ENCODE assay signal across 19 cellular contexts in genomic region chr16:49516382-49517036, GRCh38.
DNase-seq lines count a peak whose midpoint lies in the region; ATAC-seq and TF ChIP-seq lines count a peak whose summit lies in the region.
"Had no signal": no experiment of that assay in that cellular context is flagged by ENCODE, and none has a peak within 500 bp of the region (broad histone marks: within the 10 kb centered on the region; RNA-seq: fewer than 3 reads in every experiment).

No MANE protein-coding gene starts in this region.

- H3K18ac ChIP-seq in H9 (ENCODE audit: insufficient read length, low read depth, low read length), result no peak overlapping the region

- H2BK20ac ChIP-seq in H9 (ENCODE audit: low read depth, low read length, poor library complexity, severe bottlenecking), result no peak overlapping the region

- no peak overlapping the region for H3K27ac Mint-ChIP-seq in H9
- H3K27ac Mint-ChIP-seq in type B pancreatic cell, result no peak overlapping the region
- no peak overlapping the region for H3K27ac Mint-ChIP-seq in stimulated activated naive CD8-positive, alpha-beta T cell treated with anti-CD3 and anti-CD28 coated beads, Interleukin-15, amount 100 ng/mL, for 72 hours
- H3K27ac Mint-ChIP-seq: B cell; CD8-positive, alpha-beta T cell; HFFc6 had no signal

- peak; percentile 47 for ATAC-seq in left colon
- peak; percentile 81 to 91 (median 84) for ATAC-seq in psoas muscle
- no peak for ATAC-seq in HG02610 (IDR thresholded peaks at IDR 0.05; ENCODE audit: unreplicated experiment)
- ATAC-seq in stimulated activated naive CD8-positive, alpha-beta T cell treated with anti-CD3 and anti-CD28 coated beads, Interleukin-15, amount 100 ng/mL, for 72 hours, result no peak
- ATAC-seq: CD8-positive, alpha-beta T cell; GM12878 had no signal

- TF ChIP-seq CTCF in H9 (conservative IDR thresholded peaks at IDR 0.05), result no peak
- TF ChIP-seq CTCF in psoas muscle (IDR thresholded peaks at IDR 0.05), result no peak
- TF ChIP-seq CTCF in type B pancreatic cell (conservative IDR thresholded peaks at IDR 0.05), result no peak

- no peaks in the 10 kb centered on the region for H3K27me3 Mint-ChIP-seq in H9 (ENCODE audit: low read depth)
- H3K27me3 Mint-ChIP-seq in type B pancreatic cell, result no peaks in the 10 kb centered on the region
- no peaks in the 10 kb centered on the region for H3K27me3 Mint-ChIP-seq in stimulated activated naive CD8-positive, alpha-beta T cell treated with anti-CD3 and anti-CD28 coated beads, Interleukin-15, amount 100 ng/mL, for 72 hours
- H3K27me3 Mint-ChIP-seq: B cell had no signal

- H4K8ac ChIP-seq in H9 (replicated peaks; ENCODE audit: insufficient read length, low read depth, low read length), result no peak overlapping the region

- H2BK15ac ChIP-seq in H9 (ENCODE audit: low read depth, low read length), result no peak overlapping the region

- H4K20me1 ChIP-seq in H9 (ENCODE audit: control insufficient read depth, insufficient read depth, insufficient read length), result no peaks in the 10 kb centered on the region

- no peak overlapping the region for H2BK120ac ChIP-seq in H9 (ENCODE audit: low read depth, low read length, poor library complexity, severe bottlenecking)

- no peaks in the 10 kb centered on the region for H3K79me1 ChIP-seq in H9 (ENCODE audit: insufficient read depth, low read depth, low read length, poor library complexity, severe bottlenecking)

- H3K36me3 Mint-ChIP-seq in H9 (ENCODE audit: insufficient read depth in 1 of 3, low read depth in 3 of 3) (peaks cover 2 to 11% (median 4%) of the 10 kb centered on the region in 3 experiments; a peak in 4 of 7 replicates), type B pancreatic cell (peaks cover 9% of the 10 kb centered on the region)
- H3K36me3 Mint-ChIP-seq: CD8-positive, alpha-beta T cell had no signal

- DNase-seq in H9 (no peak), RPMI8226 (peak; percentile 31), left colon (no peak), psoas muscle (no peak), type B pancreatic cell (ENCODE audit: extremely low spot score, unreplicated experiment) (no peak)
- no peak for DNase-seq in stimulated activated CD4-positive, alpha-beta T cell treated with anti-CD3 and anti-CD28 coated beads, Interleukin-4, amount 100 ng/mL, for 4 hours
- no peak for DNase-seq in stimulated activated naive CD8-positive, alpha-beta T cell treated with anti-CD3 and anti-CD28 coated beads, Interleukin-15, amount 100 ng/mL, for 72 hours
- DNase-seq: Calu3; CD8-positive, alpha-beta T cell; DMS 273 treated with DMSO at 0.1 percent for 48 hours; DMS53; DND-41; EL; HCEC 1CT; HFFc6 had no signal

- no peaks in the 10 kb centered on the region for H3K23me2 ChIP-seq in H9 (ENCODE audit: insufficient read length, low read depth, low read length, poor library complexity, severe bottlenecking)

- H3K79me2 ChIP-seq in H9 (ENCODE audit: insufficient read depth, low read length), result no peaks in the 10 kb centered on the region

- no peak overlapping the region for H3K9ac ChIP-seq in H9 (ENCODE audit: extremely low read depth, insufficient read length, low read length)
- H3K9ac ChIP-seq: BLaER1 treated with 17β-estradiol and CSF1 and Interleukin-3, amounts not matched to agents 10 nM and 100 nM had no signal

- H3K14ac ChIP-seq in H9 (ENCODE audit: insufficient read depth, low read length), result peak overlapping the region; percentile 28; the same call in 1 of the 2 replicates

- H3K4ac ChIP-seq in H9 (ENCODE audit: low read depth, low read length), result no peak overlapping the region

- H3K9me3 ChIP-seq in H9 (ENCODE audit: control insufficient read depth, low read depth, low read length), result no peaks in the 10 kb centered on the region
- H3K9me3 ChIP-seq in psoas muscle, result no peaks in the 10 kb centered on the region
- H3K9me3 ChIP-seq: BLaER1 treated with 17β-estradiol and CSF1 and Interleukin-3, amounts not matched to agents 10 nM and 100 nM had no signal

- no peak overlapping the region for H3K23ac ChIP-seq in H9 (ENCODE audit: insufficient read length, low read depth, low read length)

- no peaks in the 10 kb centered on the region for H3K4me1 ChIP-seq in H9 (ENCODE audit: insufficient read depth, low read length)
- H3K4me1 ChIP-seq in psoas muscle, result peaks cover 23% of the 10 kb centered on the region

- H3K36me3 ChIP-seq in psoas muscle (ENCODE audit: insufficient read depth in 1 of 2, low read depth in 1 of 2), result peaks cover 0 to 7% of the 10 kb centered on the region in 2 donors

- no peaks in the 10 kb centered on the region for H3K4me1 Mint-ChIP-seq in H9
- H3K4me1 Mint-ChIP-seq in type B pancreatic cell (ENCODE audit: unreplicated experiment), result peaks cover 8% of the 10 kb centered on the region
- no peaks in the 10 kb centered on the region for H3K4me1 Mint-ChIP-seq in stimulated activated naive CD8-positive, alpha-beta T cell treated with anti-CD3 and anti-CD28 coated beads, Interleukin-15, amount 100 ng/mL, for 72 hours
- H3K4me1 Mint-ChIP-seq: B cell had no signal

- no peak overlapping the region for H3K4me3 ChIP-seq in psoas muscle
- H3K4me3 ChIP-seq: BLaER1 treated with 17β-estradiol and CSF1 and Interleukin-3, amounts not matched to agents 10 nM and 100 nM; GM12878 had no signal

- H3K27ac ChIP-seq in H9 (ENCODE audit: insufficient read length, low read depth, low read length) (no peak overlapping the region), psoas muscle (peak overlapping the region; percentile 34)
- H3K27ac ChIP-seq: BLaER1 treated with 17β-estradiol and CSF1 and Interleukin-3, amounts not matched to agents 10 nM and 100 nM had no signal

- no peaks in the 10 kb centered on the region for H3K9me3 Mint-ChIP-seq in H9
- H3K9me3 Mint-ChIP-seq in type B pancreatic cell, result no peaks in the 10 kb centered on the region
- no peaks in the 10 kb centered on the region for H3K9me3 Mint-ChIP-seq in stimulated activated naive CD8-positive, alpha-beta T cell treated with anti-CD3 and anti-CD28 coated beads, Interleukin-15, amount 100 ng/mL, for 72 hours
- H3K9me3 Mint-ChIP-seq: CD8-positive, alpha-beta T cell had no signal

- H3K4me2 ChIP-seq in H9 (ENCODE audit: insufficient read depth, insufficient read length, low read length), result no peak overlapping the region
- H3K4me2 ChIP-seq: BLaER1 treated with 17β-estradiol and CSF1 and Interleukin-3, amounts not matched to agents 10 nM and 100 nM had no signal

- no peak overlapping the region for H2BK12ac ChIP-seq in H9 (ENCODE audit: insufficient read length, low read depth, low read length)

- no peak overlapping the region for H4K91ac ChIP-seq in H9 (ENCODE audit: insufficient read length, low read depth, low read length)

- no peak overlapping the region for H3K56ac ChIP-seq in H9 (ENCODE audit: insufficient read length, low read depth, low read length)

- no peak overlapping the region for H2AK5ac ChIP-seq in H9 (ENCODE audit: insufficient read length, low read length)

- H3K27me3 ChIP-seq in H9 (ENCODE audit: insufficient read depth, low read length) (no peaks in the 10 kb centered on the region), psoas muscle (ENCODE audit: insufficient read depth in 3 of 3, low read length in 2 of 3) (no peaks in the 10 kb centered on the region)
- H3K27me3 ChIP-seq: BLaER1 treated with 17β-estradiol and CSF1 and Interleukin-3, amounts not matched to agents 10 nM and 100 nM had no signal

- no peak overlapping the region for H4K5ac ChIP-seq in H9 (ENCODE audit: insufficient read length, low read depth, low read length)

- intact Hi-C loops in left colon (cut with DNase I, micrococcal nuclease), result no loop called here
- intact Hi-C loops in psoas muscle (cut with DNase I), result no loop called here

- no peak overlapping the region for H3T11ph ChIP-seq in H9 (ENCODE audit: low read length)

- H3K4me3 Mint-ChIP-seq in H9, result no peak overlapping the region
- H3K4me3 Mint-ChIP-seq in type B pancreatic cell, result no peak overlapping the region
- H3K4me3 Mint-ChIP-seq in stimulated activated naive CD8-positive, alpha-beta T cell treated with anti-CD3 and anti-CD28 coated beads, Interleukin-15, amount 100 ng/mL, for 72 hours, result no peak overlapping the region
- H3K4me3 Mint-ChIP-seq: B cell; CD8-positive, alpha-beta T cell; HFFc6 had no signal

- no CpG with 5 or more reads among the region's 8 CpGs for WGBS in H9 (ENCODE audit: extremely low coverage, insufficient read length, low lambda C conversion rate)
- 23 to 39% (median 28%) methylated on average over 8 of the region's 8 CpGs for WGBS in psoas muscle, 3 donors

- no peak overlapping the region for H2BK5ac ChIP-seq in H9 (ENCODE audit: insufficient read length, low read length)

- no peak overlapping the region for H2AFZ ChIP-seq in H9 (ENCODE audit: low read length)

Comparison
In these comparisons a context has a peak if more than half of its experiments do, and no peak if none do; other contexts are left out.
1. ATAC-seq: peak in left colon (single experiment) and psoas muscle (4 of 4); none in HG02610 (single experiment) and stimulated activated naive CD8-positive, alpha-beta T cell treated with anti-CD3 and anti-CD28 coated beads, Interleukin-15, amount 100 ng/mL, for 72 hours (single experiment).